In the genomic region with DNA sequence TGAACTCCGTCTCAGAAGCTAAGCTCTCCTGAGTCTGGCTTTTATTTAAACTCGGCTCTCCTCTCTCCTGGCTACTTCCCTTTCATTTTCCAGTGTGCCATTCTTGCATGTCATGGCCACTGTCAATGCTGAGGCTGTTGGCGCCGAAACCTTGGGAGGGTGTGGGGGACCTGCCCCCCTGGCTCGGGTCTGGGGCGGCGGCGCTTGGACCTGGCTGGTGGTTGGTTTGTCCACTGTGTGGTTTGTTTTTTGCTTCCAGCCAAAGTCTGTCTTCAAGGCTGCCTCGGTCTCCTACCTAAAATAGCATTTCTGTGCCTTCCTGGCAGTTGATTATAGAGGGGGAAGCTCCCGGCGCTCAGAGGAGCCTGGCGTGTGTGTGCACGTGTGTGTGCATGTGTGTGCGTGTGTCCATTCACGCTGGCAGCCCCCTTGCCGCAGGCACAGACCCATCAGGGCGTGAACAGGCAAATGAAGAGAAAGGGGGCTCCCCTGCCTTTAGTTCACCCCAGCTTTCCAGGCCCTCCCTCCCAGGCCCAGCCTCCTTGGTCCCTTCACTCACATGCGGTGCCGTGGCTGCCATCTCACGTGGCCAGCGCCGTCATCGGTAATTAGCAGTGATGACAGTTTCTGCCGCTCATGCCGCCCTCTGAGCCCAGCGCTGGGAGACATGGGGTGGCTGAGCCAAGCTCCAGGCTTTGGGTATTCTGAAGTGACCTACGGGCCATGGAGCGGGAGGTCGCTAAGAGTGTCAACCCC, we compare ENCODE assay signal across 1 cellular context.
TF ChIP-seq lines count a peak whose summit lies in the region.

No MANE protein-coding gene starts in this region.

TF ChIP-seq in K562, 482 proteins besides CTCF, POLR2A, EP300 and RAD21 (continued from another document and continues in another):
- TF ChIP-seq MYNN (IDR thresholded peaks at IDR 0.05) = no peak
- TF ChIP-seq MYNN (CRISPR knock-in tag; IDR thresholded peaks at IDR 0.05) = no peak
- TF ChIP-seq KDM5B (IDR thresholded peaks at IDR 0.05; ENCODE audit: insufficient replicate concordance, low read depth, low read length) = peak; percentile 22
- no peak for TF ChIP-seq KLF6 (CRISPR knock-in tag; IDR thresholded peaks at IDR 0.05; ENCODE audit: borderline replicate concordance)
- no peak for TF ChIP-seq ZNF197 (CRISPR knock-in tag; IDR thresholded peaks at IDR 0.05; ENCODE audit: low read depth)
- TF ChIP-seq ZFX (CRISPR knock-in tag; IDR thresholded peaks at IDR 0.05) = peak; percentile 76
- TF ChIP-seq, protein P1, sequence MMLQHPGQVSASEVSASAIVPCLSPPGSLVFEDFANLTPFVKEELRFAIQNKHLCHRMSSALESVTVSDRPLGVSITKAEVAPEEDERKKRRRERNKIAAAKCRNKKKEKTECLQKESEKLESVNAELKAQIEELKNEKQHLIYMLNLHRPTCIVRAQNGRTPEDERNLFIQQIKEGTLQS (IDR thresholded peaks at IDR 0.05) = peak; percentile 71
- TF ChIP-seq, protein P1 (CRISPR knock-in tag; conservative IDR thresholded peaks at IDR 0.05) = no peak; the same call in 1 of the 2 replicates
- no peak for TF ChIP-seq RCOR1 (IDR thresholded peaks at IDR 0.05; ENCODE audit: borderline replicate concordance in 1 of 2, low read depth in 2 of 2, low read length in 2 of 2)
- TF ChIP-seq BCL6 (CRISPR knock-in tag; IDR thresholded peaks at IDR 0.05) = no peak
- TF ChIP-seq HEY1 (CRISPR knock-in tag; IDR thresholded peaks at IDR 0.05; ENCODE audit: borderline replicate concordance) = no peak
- no peak for TF ChIP-seq ZNF140 (CRISPR knock-in tag; IDR thresholded peaks at IDR 0.05)
- TF ChIP-seq ZNF717 (CRISPR knock-in tag; IDR thresholded peaks at IDR 0.05) = no peak
- TF ChIP-seq ZNF3 (CRISPR knock-in tag; IDR thresholded peaks at IDR 0.05) = no peak
- TF ChIP-seq ZNF586 (CRISPR knock-in tag; conservative IDR thresholded peaks at IDR 0.05) = no peak
- no peak for TF ChIP-seq HSF4 (CRISPR knock-in tag; IDR thresholded peaks at IDR 0.05; ENCODE audit: borderline replicate concordance)
- no peak for TF ChIP-seq ZNF695 (CRISPR knock-in tag; IDR thresholded peaks at IDR 0.05)
- TF ChIP-seq ZNF253 (CRISPR knock-in tag; conservative IDR thresholded peaks at IDR 0.05) = no peak
- no peak for TF ChIP-seq OTX1 (CRISPR knock-in tag; IDR thresholded peaks at IDR 0.05)
- TF ChIP-seq ZNF589 (CRISPR knock-in tag; IDR thresholded peaks at IDR 0.05; ENCODE audit: low read depth) = no peak
- TF ChIP-seq SMAD1 (IDR thresholded peaks at IDR 0.05; ENCODE audit: low read depth, low read length, partially characterized antibody) = peak; percentile 15
- no peak for TF ChIP-seq HNRNPL (IDR thresholded peaks at IDR 0.05; ENCODE audit: low read depth, low read length)
- no peak for TF ChIP-seq ZNF24 (IDR thresholded peaks at IDR 0.05)
- no peak for TF ChIP-seq MEF2D (tag; conservative IDR thresholded peaks at IDR 0.05; ENCODE audit: low read depth)
- no peak for TF ChIP-seq SMAD2 (IDR thresholded peaks at IDR 0.05; ENCODE audit: low read depth, low read length)
- peak; percentile 95 for TF ChIP-seq TGIF2 (CRISPR knock-in tag; IDR thresholded peaks at IDR 0.05)
- TF ChIP-seq CC2D1A (IDR thresholded peaks at IDR 0.05) = no peak
- no peak for TF ChIP-seq WHSC1 (IDR thresholded peaks at IDR 0.05; ENCODE audit: low read length)
- TF ChIP-seq ZNF217 (CRISPR knock-in tag; IDR thresholded peaks at IDR 0.05) = no peak
- TF ChIP-seq STAT5B (CRISPR knock-in tag; IDR thresholded peaks at IDR 0.05) = no peak
- no peak for TF ChIP-seq SREBF2 (CRISPR knock-in tag; IDR thresholded peaks at IDR 0.05)
- TF ChIP-seq HMGN3 (IDR thresholded peaks at IDR 0.05; ENCODE audit: borderline replicate concordance, extremely low read depth, insufficient read length, low read depth, low read length) = no peak
- TF ChIP-seq EGR1 (conservative IDR thresholded peaks at IDR 0.05) = no peak
- TF ChIP-seq, protein P2, sequence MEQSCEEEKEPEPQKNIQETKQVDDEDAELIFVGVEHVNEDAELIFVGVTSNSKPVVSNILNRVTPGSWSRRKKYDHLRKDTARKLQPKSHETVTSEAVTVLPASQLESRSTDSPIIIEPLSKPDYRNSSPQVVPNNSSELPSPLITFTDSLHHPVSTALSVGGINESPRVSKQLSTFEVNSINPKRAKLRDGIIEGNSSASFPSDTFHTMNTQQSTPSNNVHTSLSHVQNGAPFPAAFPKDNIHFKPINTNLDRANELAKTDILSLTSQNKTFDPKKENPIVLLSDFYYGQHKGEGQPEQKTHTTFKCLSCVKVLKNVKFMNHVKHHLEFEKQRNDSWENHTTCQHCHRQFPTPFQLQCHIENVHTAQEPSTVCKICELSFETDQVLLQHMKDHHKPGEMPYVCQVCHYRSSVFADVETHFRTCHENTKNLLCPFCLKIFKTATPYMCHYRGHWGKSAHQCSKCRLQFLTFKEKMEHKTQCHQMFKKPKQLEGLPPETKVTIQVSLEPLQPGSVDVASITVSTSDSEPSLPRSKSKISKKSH (CRISPR knock-in tag; IDR thresholded peaks at IDR 0.05) = no peak
- no peak for TF ChIP-seq RBM15 (IDR thresholded peaks at IDR 0.05; ENCODE audit: insufficient read depth, low read length)
- TF ChIP-seq DDX20 (tag; IDR thresholded peaks at IDR 0.05; ENCODE audit: low read depth) = no peak
- no peak for TF ChIP-seq NFXL1 (CRISPR knock-in tag; IDR thresholded peaks at IDR 0.05)
- TF ChIP-seq NFIX (CRISPR knock-in tag; IDR thresholded peaks at IDR 0.05; ENCODE audit: low read depth) = no peak
- TF ChIP-seq NONO (IDR thresholded peaks at IDR 0.05; ENCODE audit: low read depth in 2 of 2, low read length in 1 of 2) = no peak
- TF ChIP-seq, protein P3, sequence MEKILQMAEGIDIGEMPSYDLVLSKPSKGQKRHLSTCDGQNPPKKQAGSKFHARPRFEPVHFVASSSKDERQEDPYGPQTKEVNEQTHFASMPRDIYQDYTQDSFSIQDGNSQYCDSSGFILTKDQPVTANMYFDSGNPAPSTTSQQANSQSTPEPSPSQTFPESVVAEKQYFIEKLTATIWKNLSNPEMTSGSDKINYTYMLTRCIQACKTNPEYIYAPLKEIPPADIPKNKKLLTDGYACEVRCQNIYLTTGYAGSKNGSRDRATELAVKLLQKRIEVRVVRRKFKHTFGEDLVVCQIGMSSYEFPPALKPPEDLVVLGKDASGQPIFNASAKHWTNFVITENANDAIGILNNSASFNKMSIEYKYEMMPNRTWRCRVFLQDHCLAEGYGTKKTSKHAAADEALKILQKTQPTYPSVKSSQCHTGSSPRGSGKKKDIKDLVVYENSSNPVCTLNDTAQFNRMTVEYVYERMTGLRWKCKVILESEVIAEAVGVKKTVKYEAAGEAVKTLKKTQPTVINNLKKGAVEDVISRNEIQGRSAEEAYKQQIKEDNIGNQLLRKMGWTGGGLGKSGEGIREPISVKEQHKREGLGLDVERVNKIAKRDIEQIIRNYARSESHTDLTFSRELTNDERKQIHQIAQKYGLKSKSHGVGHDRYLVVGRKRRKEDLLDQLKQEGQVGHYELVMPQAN (IDR thresholded peaks at IDR 0.05; ENCODE audit: borderline replicate concordance) = peak; percentile 95
- peak; percentile 83 for TF ChIP-seq RBFOX2 (IDR thresholded peaks at IDR 0.05; ENCODE audit: low read depth, low read length)
- TF ChIP-seq, protein P4, sequence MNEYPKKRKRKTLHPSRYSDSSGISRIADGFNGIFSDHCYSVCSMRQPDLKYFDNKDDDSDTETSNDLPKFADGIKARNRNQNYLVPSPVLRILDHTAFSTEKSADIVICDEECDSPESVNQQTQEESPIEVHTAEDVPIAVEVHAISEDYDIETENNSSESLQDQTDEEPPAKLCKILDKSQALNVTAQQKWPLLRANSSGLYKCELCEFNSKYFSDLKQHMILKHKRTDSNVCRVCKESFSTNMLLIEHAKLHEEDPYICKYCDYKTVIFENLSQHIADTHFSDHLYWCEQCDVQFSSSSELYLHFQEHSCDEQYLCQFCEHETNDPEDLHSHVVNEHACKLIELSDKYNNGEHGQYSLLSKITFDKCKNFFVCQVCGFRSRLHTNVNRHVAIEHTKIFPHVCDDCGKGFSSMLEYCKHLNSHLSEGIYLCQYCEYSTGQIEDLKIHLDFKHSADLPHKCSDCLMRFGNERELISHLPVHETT (CRISPR knock-in tag; conservative IDR thresholded peaks at IDR 0.05 in 1 of 2, IDR thresholded peaks at IDR 0.05 in 1 of 2) = peak in 1 of 2 experiments; percentile 20; a peak in 1 of 4 replicates
- TF ChIP-seq, protein P5, sequence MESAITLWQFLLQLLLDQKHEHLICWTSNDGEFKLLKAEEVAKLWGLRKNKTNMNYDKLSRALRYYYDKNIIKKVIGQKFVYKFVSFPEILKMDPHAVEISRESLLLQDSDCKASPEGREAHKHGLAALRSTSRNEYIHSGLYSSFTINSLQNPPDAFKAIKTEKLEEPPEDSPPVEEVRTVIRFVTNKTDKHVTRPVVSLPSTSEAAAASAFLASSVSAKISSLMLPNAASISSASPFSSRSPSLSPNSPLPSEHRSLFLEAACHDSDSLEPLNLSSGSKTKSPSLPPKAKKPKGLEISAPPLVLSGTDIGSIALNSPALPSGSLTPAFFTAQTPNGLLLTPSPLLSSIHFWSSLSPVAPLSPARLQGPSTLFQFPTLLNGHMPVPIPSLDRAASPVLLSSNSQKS (CRISPR knock-in tag; IDR thresholded peaks at IDR 0.05) = no peak
- no peak for TF ChIP-seq ARHGAP35 (IDR thresholded peaks at IDR 0.05; ENCODE audit: partially characterized antibody)
- TF ChIP-seq TAL1 (IDR thresholded peaks at IDR 0.05) = no peak
- TF ChIP-seq FOSL1 (tag; conservative IDR thresholded peaks at IDR 0.05) = no peak; the same call in 1 of the 2 replicates
- TF ChIP-seq CHD4 (IDR thresholded peaks at IDR 0.05; ENCODE audit: insufficient read depth, insufficient replicate concordance, low read depth, low read length, poor library complexity, severe bottlenecking) = no peak
- no peak for TF ChIP-seq DIDO1 (tag; IDR thresholded peaks at IDR 0.05; ENCODE audit: low read depth)
- TF ChIP-seq, protein P6, sequence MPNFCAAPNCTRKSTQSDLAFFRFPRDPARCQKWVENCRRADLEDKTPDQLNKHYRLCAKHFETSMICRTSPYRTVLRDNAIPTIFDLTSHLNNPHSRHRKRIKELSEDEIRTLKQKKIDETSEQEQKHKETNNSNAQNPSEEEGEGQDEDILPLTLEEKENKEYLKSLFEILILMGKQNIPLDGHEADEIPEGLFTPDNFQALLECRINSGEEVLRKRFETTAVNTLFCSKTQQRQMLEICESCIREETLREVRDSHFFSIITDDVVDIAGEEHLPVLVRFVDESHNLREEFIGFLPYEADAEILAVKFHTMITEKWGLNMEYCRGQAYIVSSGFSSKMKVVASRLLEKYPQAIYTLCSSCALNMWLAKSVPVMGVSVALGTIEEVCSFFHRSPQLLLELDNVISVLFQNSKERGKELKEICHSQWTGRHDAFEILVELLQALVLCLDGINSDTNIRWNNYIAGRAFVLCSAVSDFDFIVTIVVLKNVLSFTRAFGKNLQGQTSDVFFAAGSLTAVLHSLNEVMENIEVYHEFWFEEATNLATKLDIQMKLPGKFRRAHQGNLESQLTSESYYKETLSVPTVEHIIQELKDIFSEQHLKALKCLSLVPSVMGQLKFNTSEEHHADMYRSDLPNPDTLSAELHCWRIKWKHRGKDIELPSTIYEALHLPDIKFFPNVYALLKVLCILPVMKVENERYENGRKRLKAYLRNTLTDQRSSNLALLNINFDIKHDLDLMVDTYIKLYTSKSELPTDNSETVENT (CRISPR knock-in tag; IDR thresholded peaks at IDR 0.05) = no peak
- no peak for TF ChIP-seq PHB (CRISPR knock-in tag; IDR thresholded peaks at IDR 0.05)
- TF ChIP-seq ZNF444 (CRISPR knock-in tag; IDR thresholded peaks at IDR 0.05) = no peak
- TF ChIP-seq MYC (IDR thresholded peaks at IDR 0.05; ENCODE audit: low read depth, low read length) = peak; percentile 88
- TF ChIP-seq MYC (CRISPR knock-in tag; IDR thresholded peaks at IDR 0.05; ENCODE audit: borderline replicate concordance, low read depth) = peak; percentile 79; the same call in 1 of the 2 replicates
- TF ChIP-seq CBX3 (IDR thresholded peaks at IDR 0.05; ENCODE audit: borderline replicate concordance in 1 of 2, low read length in 2 of 2) = no peak
- no peak for TF ChIP-seq ZFP30 (CRISPR knock-in tag; IDR thresholded peaks at IDR 0.05; ENCODE audit: borderline replicate concordance)
- 0 out of 2 replicates have a peak, but pooled peaks have one; percentile 12 for TF ChIP-seq FOXP1 (CRISPR knock-in tag; IDR thresholded peaks at IDR 0.05)
- TF ChIP-seq, protein P7, sequence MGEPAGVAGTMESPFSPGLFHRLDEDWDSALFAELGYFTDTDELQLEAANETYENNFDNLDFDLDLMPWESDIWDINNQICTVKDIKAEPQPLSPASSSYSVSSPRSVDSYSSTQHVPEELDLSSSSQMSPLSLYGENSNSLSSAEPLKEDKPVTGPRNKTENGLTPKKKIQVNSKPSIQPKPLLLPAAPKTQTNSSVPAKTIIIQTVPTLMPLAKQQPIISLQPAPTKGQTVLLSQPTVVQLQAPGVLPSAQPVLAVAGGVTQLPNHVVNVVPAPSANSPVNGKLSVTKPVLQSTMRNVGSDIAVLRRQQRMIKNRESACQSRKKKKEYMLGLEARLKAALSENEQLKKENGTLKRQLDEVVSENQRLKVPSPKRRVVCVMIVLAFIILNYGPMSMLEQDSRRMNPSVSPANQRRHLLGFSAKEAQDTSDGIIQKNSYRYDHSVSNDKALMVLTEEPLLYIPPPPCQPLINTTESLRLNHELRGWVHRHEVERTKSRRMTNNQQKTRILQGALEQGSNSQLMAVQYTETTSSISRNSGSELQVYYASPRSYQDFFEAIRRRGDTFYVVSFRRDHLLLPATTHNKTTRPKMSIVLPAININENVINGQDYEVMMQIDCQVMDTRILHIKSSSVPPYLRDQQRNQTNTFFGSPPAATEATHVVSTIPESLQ (CRISPR knock-in tag; IDR thresholded peaks at IDR 0.05) = 0 out of 2 replicates have a peak, but pooled peaks have one; percentile 78
